Comparison of ENCODE assay signal across 11 cellular contexts in the genomic region with DNA sequence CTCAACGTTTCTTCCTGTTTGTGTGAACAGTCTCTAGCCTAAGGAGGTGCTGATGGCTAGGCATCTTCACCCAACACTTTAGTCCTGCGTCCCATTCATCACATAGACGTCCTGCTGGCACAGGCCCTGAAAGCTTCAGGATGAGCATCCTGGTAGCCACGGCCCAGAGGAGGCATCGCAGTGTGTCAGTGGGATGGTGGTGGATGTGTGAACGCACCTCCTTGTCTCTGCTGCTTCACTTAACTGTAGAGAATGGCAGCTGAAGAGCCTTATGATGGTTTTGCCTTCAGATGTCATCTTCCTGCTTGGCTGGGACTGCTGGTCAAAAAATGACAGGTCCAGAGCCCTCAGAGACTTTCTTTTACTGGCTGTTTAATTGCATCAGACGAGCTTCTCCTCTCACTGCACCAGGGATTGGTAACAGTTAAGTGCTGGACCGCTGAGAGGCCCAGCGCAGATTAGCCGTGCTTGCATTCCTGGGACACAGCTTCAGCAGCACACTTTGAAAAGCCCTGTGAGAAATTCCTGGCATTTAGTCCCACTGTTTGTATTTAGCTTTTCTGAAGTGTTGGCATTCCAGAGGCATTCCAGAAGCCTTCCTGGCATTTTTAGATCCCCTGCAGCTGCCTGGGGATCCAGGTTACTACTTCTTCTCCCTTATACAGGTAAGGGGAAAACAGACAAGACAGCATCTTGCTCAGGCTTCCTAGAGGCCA.
DNase-seq lines count a peak whose midpoint lies in the region; ATAC-seq and TF ChIP-seq lines count a peak whose summit lies in the region.
"Had no signal": no experiment of that assay in that cellular context is flagged by ENCODE, and none has a peak within 500 bp of the region (broad histone marks: within the 10 kb centered on the region; RNA-seq: fewer than 3 reads in every experiment).

No MANE protein-coding gene starts in this region.

- no peak overlapping the region for H3K4me3 ChIP-seq in right atrium auricular region

- H3K36me3 Mint-ChIP-seq in osteocyte (ENCODE audit: unreplicated experiment): peaks cover 4% of the 10 kb centered on the region
- H3K36me3 Mint-ChIP-seq in stimulated activated effector memory CD8-positive, alpha-beta T cell treated with anti-CD3 and anti-CD28 coated beads, Interleukin-12 subunit alpha, Interleukin-12 subunit beta, amount 100 ng/mL, for 72 hours: no peaks in the 10 kb centered on the region

- in situ Hi-C loops in G401 (cut with HindIII; ENCODE audit: low sequenced_read_pairs): no loop called here

- H3K4me1 Mint-ChIP-seq in osteocyte (ENCODE audit: unreplicated experiment): peaks cover 21% of the 10 kb centered on the region
- H3K4me1 Mint-ChIP-seq in stimulated activated effector memory CD8-positive, alpha-beta T cell treated with anti-CD3 and anti-CD28 coated beads, Interleukin-12 subunit alpha, Interleukin-12 subunit beta, amount 100 ng/mL, for 72 hours: no peaks in the 10 kb centered on the region

- H3K27ac Mint-ChIP-seq in osteocyte (ENCODE audit: unreplicated experiment): peak overlapping the region; percentile 56
- H3K27ac Mint-ChIP-seq in stimulated activated effector memory CD8-positive, alpha-beta T cell treated with anti-CD3 and anti-CD28 coated beads, Interleukin-12 subunit alpha, Interleukin-12 subunit beta, amount 100 ng/mL, for 72 hours: no peak overlapping the region

- H3K27me3 ChIP-seq in right atrium auricular region: no peaks in the 10 kb centered on the region

- no peaks in the 10 kb centered on the region for H3K27me3 Mint-ChIP-seq in osteocyte (ENCODE audit: unreplicated experiment)

- no peak overlapping the region for H3K4me3 Mint-ChIP-seq in osteocyte (ENCODE audit: unreplicated experiment)
- no peak overlapping the region for H3K4me3 Mint-ChIP-seq in stimulated activated effector memory CD8-positive, alpha-beta T cell treated with anti-CD3 and anti-CD28 coated beads, Interleukin-12 subunit alpha, Interleukin-12 subunit beta, amount 100 ng/mL, for 72 hours
- H3K4me3 Mint-ChIP-seq: neural crest cell had no signal

- H3K36me3 ChIP-seq in right atrium auricular region: no peaks in the 10 kb centered on the region

- peak; percentile 39 for DNase-seq in G401 (ENCODE audit: low spot score)
- DNase-seq in SW480 (ENCODE audit: low spot score): peak; percentile 69
- peak; percentile 57 for DNase-seq in right atrium auricular region (ENCODE audit: low spot score)
- DNase-seq in osteocyte (ENCODE audit: extremely low spot score, unreplicated experiment): peak; percentile 81
- no peak for DNase-seq in SIG-M5 treated with dmso at 0.1 percent for 504 hours (lab: John Stamatoyannopoulos, UW; ENCODE audit: unreplicated experiment)
- no peak for DNase-seq in stimulated activated effector memory CD8-positive, alpha-beta T cell treated with anti-CD3 and anti-CD28 coated beads, Interleukin-12 subunit alpha, Interleukin-12 subunit beta, amount 100 ng/mL, for 72 hours (ENCODE audit: low spot score in 2 of 2)
- DNase-seq in DMS53 treated with DMSO at 0.1 percent for 48 hours (lab: John Stamatoyannopoulos, UW; ENCODE audit: unreplicated experiment): no peak
- DNase-seq: GDM1, NCI-H187 treated with DMSO at 0.1 percent for 48 hours had no signal

- no peak for ATAC-seq in HG03354 (IDR thresholded peaks at IDR 0.05; ENCODE audit: poor library complexity, severe bottlenecking, unreplicated experiment)
- ATAC-seq in stimulated activated effector memory CD8-positive, alpha-beta T cell treated with anti-CD3 and anti-CD28 coated beads, Interleukin-12 subunit alpha, Interleukin-12 subunit beta, amount 100 ng/mL, for 72 hours: no peak

- TF ChIP-seq CTCF in right atrium auricular region (IDR thresholded peaks at IDR 0.05): no peak
- TF ChIP-seq CTCF in osteocyte (IDR thresholded peaks at IDR 0.05): no peak

- peak overlapping the region; percentile 37 to 73 for H3K27ac ChIP-seq in right atrium auricular region

- peaks cover 0 to 22% of the 10 kb centered on the region in 2 donors for H3K4me1 ChIP-seq in right atrium auricular region

- no peaks in the 10 kb centered on the region for H3K9me3 Mint-ChIP-seq in osteocyte (ENCODE audit: unreplicated experiment)
- H3K9me3 Mint-ChIP-seq in stimulated activated effector memory CD8-positive, alpha-beta T cell treated with anti-CD3 and anti-CD28 coated beads, Interleukin-12 subunit alpha, Interleukin-12 subunit beta, amount 100 ng/mL, for 72 hours: no peaks in the 10 kb centered on the region
- H3K9me3 Mint-ChIP-seq: neural crest cell had no signal

- no peaks in the 10 kb centered on the region for H3K9me3 ChIP-seq in right atrium auricular region

Comparison
In these comparisons a context has a peak if more than half of its experiments do, and no peak if none do; other contexts are left out.
1. DNase-seq: peak in G401 (single experiment), SW480 (single experiment), right atrium auricular region (single experiment) and osteocyte (single experiment); none in SIG-M5 treated with dmso at 0.1 percent for 504 hours (single experiment), stimulated activated effector memory CD8-positive, alpha-beta T cell treated with anti-CD3 and anti-CD28 coated beads, Interleukin-12 subunit alpha, Interleukin-12 subunit beta, amount 100 ng/mL, for 72 hours (0 of 2) and DMS53 treated with DMSO at 0.1 percent for 48 hours (single experiment).